15 cellular contexts compared by ENCODE assay signal in the genomic region with DNA sequence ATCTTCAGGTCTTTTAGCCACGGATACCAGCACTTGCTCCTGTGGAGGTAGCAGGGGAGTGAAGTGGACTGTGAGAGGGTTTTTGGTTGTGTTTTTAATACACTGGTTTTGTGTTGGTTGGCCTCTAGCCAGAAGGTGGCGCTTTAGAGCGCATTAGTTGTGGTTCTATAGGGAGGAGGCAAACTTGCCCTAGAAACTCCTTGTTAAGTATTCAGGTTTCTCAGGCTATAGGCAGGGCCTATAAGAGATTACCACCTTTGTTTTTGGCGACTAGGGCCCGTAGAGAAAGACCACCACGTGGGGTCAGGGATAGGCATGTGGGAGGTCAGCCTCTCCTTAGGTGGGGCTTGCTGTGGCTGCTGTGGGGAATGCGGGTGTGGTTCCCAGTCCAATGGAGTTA.
DNase-seq lines count a peak whose midpoint lies in the region; ATAC-seq, FAIRE-seq and TF ChIP-seq lines count a peak whose summit lies in the region.
"Had no signal": no experiment of that assay in that cellular context is flagged by ENCODE, and none has a peak within 500 bp of the region (broad histone marks: within the 10 kb centered on the region; RNA-seq: fewer than 3 reads in every experiment).

No MANE protein-coding gene starts in this region.

- ATAC-seq in GM12878 (peak; percentile 89), HG02798 (IDR thresholded peaks at IDR 0.05; ENCODE audit: poor library complexity, unreplicated experiment) (no peak)

- no peak for TF ChIP-seq EP300 in GM12878 (IDR thresholded peaks at IDR 0.05; ENCODE audit: borderline replicate concordance in 1 of 2, control insufficient read depth in 1 of 2, low read depth in 2 of 2, low read length in 2 of 2)

- DNase-seq in A673 (ENCODE audit: low spot score) (peak; percentile 8), GM12864 (ENCODE audit: low read depth) (no peak), LNCaP clone FGC (ENCODE audit: low read depth) (no peak), GM12878 (ENCODE audit: low read depth, low spot score) (no peak), RKO (ENCODE audit: low spot score) (no peak), NCI-H2171 treated with DMSO at 0.1 percent for 48 hours (lab: John Stamatoyannopoulos, UW) (no peak), HCEC 1CT (no peak)
- DNase-seq: activated gamma-delta T cell; esophagus squamous epithelium; left ventricle myocardium inferior; NCI-H1417 treated with DMSO at 0.1 percent for 48 hours; stimulated activated CD4-positive, alpha-beta T cell treated with anti-CD3 and anti-CD28 coated beads, Interleukin-2, amount 100 ng/mL, for 24 hours had no signal

- no peaks in the 10 kb centered on the region for H3K27me3 ChIP-seq in A673 (replicated peaks; ENCODE audit: insufficient read depth, low read depth, low read length, poor library complexity)
- no peaks in the 10 kb centered on the region for H3K27me3 ChIP-seq in GM12878 (replicated peaks in 1 of 2; ENCODE audit: control insufficient read depth in 2 of 2, insufficient read depth in 2 of 2, low read length in 1 of 2)
- H3K27me3 ChIP-seq: esophagus squamous epithelium, tibial nerve had no signal

- H4K20me1 ChIP-seq in GM12878 (ENCODE audit: control insufficient read depth, insufficient read depth), result no peaks in the 10 kb centered on the region

- SMC1A ChIA-PET in GM12878 (lab: Charles Lee; ENCODE audit: uncharacterized antibody, unreplicated experiment), result no interaction called here

- peak; percentile 65 for TF ChIP-seq RAD21 in GM12878 (IDR thresholded peaks at IDR 0.05; ENCODE audit: insufficient read depth, low read depth, low read length)

- in situ Hi-C loops in GM12878 (cut with MboI), result no loop called here

- H3K4me3 ChIP-seq in A673 (ENCODE audit: low read depth, low read length, poor library complexity, severe bottlenecking) (no peak overlapping the region), GM12864 (ENCODE audit: low read depth, low read length) (no peak overlapping the region), LNCaP clone FGC (ENCODE audit: low read depth, low read length) (no peak overlapping the region), GM12878 (no peak overlapping the region)
- H3K4me3 ChIP-seq: esophagus squamous epithelium, left ventricle myocardium inferior, SK-N-MC, tibial nerve had no signal

- intact Hi-C loops in A673 (cut with micrococcal nuclease; ENCODE audit: unreplicated experiment) (no loop called here), GM12878 (cut with micrococcal nuclease; ENCODE audit: unreplicated experiment) (no loop called here)

- no peak for TF ChIP-seq POLR2A in GM12878 (IDR thresholded peaks at IDR 0.05; ENCODE audit: low read depth, low read length)

- H3K27ac ChIP-seq in A673 (ENCODE audit: low read depth, low read length, poor library complexity, severe bottlenecking), result no peak overlapping the region
- H3K27ac ChIP-seq in GM12878 (ENCODE audit: control insufficient read depth, insufficient read depth), result no peak overlapping the region
- H3K27ac ChIP-seq: esophagus squamous epithelium, left ventricle myocardium inferior, SK-N-MC, tibial nerve had no signal

- RAD21 ChIA-PET in GM12878 (lab: Charles Lee; ENCODE audit: unreplicated experiment), result interaction anchor here (1.1 kb wide), 1 partner anchor 367 kb away, joined by 3 read pairs; no protein-coding TSS in a partner anchor

- POLR2A ChIA-PET in A673 (lab: Charles Lee; ENCODE audit: low non-redundant PET), result no interaction called here
- POLR2A ChIA-PET in GM12878 (lab: Charles Lee), result no interaction called here

- no peak for FAIRE-seq in GM12878 (lab: Jason Lieb, UNC)

- CTCF ChIA-PET in A673 (lab: Charles Lee), result no interaction called here
- CTCF ChIA-PET in GM12878 (lab: Yijun Ruan, JAX), result interaction anchor here (0.6 kb wide), 1 partner anchor 819 kb away, joined by 3 read pairs; no protein-coding TSS in a partner anchor

- WGBS in GM12878 (ENCODE audit: insufficient coverage, insufficient replicate concordance, low lambda C conversion rate, missing lambda C conversion rate), result 42% methylated on average over 7 of the region's 7 CpGs

- H3K9ac ChIP-seq in GM12878 (ENCODE audit: control insufficient read depth, insufficient read depth, low read length), result no peak overlapping the region

- H3K36me3 ChIP-seq in A673 (ENCODE audit: insufficient read depth, low read length, poor library complexity, severe bottlenecking) (no peaks in the 10 kb centered on the region), GM12878 (ENCODE audit: control insufficient read depth in 2 of 2, insufficient read depth in 2 of 2, low read length in 1 of 2) (no peaks in the 10 kb centered on the region)
- H3K36me3 ChIP-seq: esophagus squamous epithelium, left ventricle myocardium inferior, tibial nerve had no signal

- TF ChIP-seq CTCF in A673 (conservative IDR thresholded peaks at IDR 0.05; ENCODE audit: low read depth, low read length), result peak; percentile 39; the same call in 1 of the 2 replicates
- TF ChIP-seq CTCF in GM12864 (IDR thresholded peaks at IDR 0.05; ENCODE audit: low read depth, low read length, missing control alignments), result peak; percentile 15
- 0 out of 2 replicates have a peak, but pooled peaks have one; percentile 15 for TF ChIP-seq CTCF in LNCaP clone FGC (IDR thresholded peaks at IDR 0.05; ENCODE audit: control insufficient read depth, extremely low read depth, insufficient read depth)
- TF ChIP-seq CTCF in GM12878 (IDR thresholded peaks at IDR 0.05 in 2 of 3, conservative IDR thresholded peaks at IDR 0.05 in 1 of 3; ENCODE audit: control insufficient read depth in 2 of 3, extremely low read depth in 1 of 3, insufficient read depth in 1 of 3, low read depth in 3 of 3, low read length in 3 of 3), result peak in 2 of 3 experiments; percentile 28 to 33; a peak in 4 of 6 replicates

- no peak overlapping the region for H2AFZ ChIP-seq in GM12878 (ENCODE audit: control insufficient read depth, low read depth, low read length)

- no peaks in the 10 kb centered on the region for H3K9me3 ChIP-seq in A673 (ENCODE audit: low read depth, low read length, poor library complexity, severe bottlenecking)
- no peaks in the 10 kb centered on the region for H3K9me3 ChIP-seq in GM12878 (replicated peaks; ENCODE audit: control insufficient read depth, insufficient read depth, low read length)
- H3K9me3 ChIP-seq: esophagus squamous epithelium, left ventricle myocardium inferior, tibial nerve had no signal

- H3K79me2 ChIP-seq in GM12878 (ENCODE audit: control insufficient read depth, insufficient read depth, low read length), result no peaks in the 10 kb centered on the region

- H3K4me2 ChIP-seq in GM12878 (ENCODE audit: control insufficient read depth, insufficient read depth), result no peak overlapping the region

- H3K4me1 ChIP-seq in A673 (ENCODE audit: insufficient read depth, low read length, poor library complexity, severe bottlenecking), result no peaks in the 10 kb centered on the region
- H3K4me1 ChIP-seq in GM12878 (ENCODE audit: control insufficient read depth, insufficient read depth, low read length), result no peaks in the 10 kb centered on the region
- H3K4me1 ChIP-seq: esophagus squamous epithelium, left ventricle myocardium inferior, tibial nerve had no signal

- BruUV-seq in A673 (replicated peaks; lab: Mats Ljungman, UMichigan), result no TSS peak
- BruUV-seq in GM12878 (replicated peaks; lab: Mats Ljungman, UMichigan), result no TSS peak

TF ChIP-seq in GM12878, 131 proteins besides CTCF, POLR2A, EP300 and RAD21 (continues in another document):
- TF ChIP-seq SMC3 (IDR thresholded peaks at IDR 0.05; ENCODE audit: borderline replicate concordance, low read length), result peak; percentile 52; the same call in 1 of the 2 replicates
- TF ChIP-seq FOXM1 (IDR thresholded peaks at IDR 0.05; ENCODE audit: low read depth, low read length), result no peak
- no peak for TF ChIP-seq SIX5 (IDR thresholded peaks at IDR 0.05; ENCODE audit: low read depth, low read length, severe bottlenecking)
- no peak for TF ChIP-seq CREB1 (IDR thresholded peaks at IDR 0.05; ENCODE audit: low read depth)
- no peak for TF ChIP-seq CHD1 (IDR thresholded peaks at IDR 0.05; ENCODE audit: low read depth, low read length)
- no peak for TF ChIP-seq RELA (IDR thresholded peaks at IDR 0.05; ENCODE audit: borderline replicate concordance, partially characterized antibody)
- no peak for TF ChIP-seq NR2C1 (IDR thresholded peaks at IDR 0.05)
- no peak for TF ChIP-seq KDM1A (IDR thresholded peaks at IDR 0.05; ENCODE audit: borderline replicate concordance)
- TF ChIP-seq CBFB (IDR thresholded peaks at IDR 0.05; ENCODE audit: low read depth), result no peak
- TF ChIP-seq BACH1 (IDR thresholded peaks at IDR 0.05; ENCODE audit: borderline replicate concordance), result no peak
- no peak for TF ChIP-seq MYB (IDR thresholded peaks at IDR 0.05; ENCODE audit: borderline replicate concordance, low read depth, low read length)
- TF ChIP-seq RUNX3 (IDR thresholded peaks at IDR 0.05; ENCODE audit: low read length), result 0 out of 2 replicates have a peak, but pooled peaks have one; percentile 15
- TF ChIP-seq, protein P1, sequence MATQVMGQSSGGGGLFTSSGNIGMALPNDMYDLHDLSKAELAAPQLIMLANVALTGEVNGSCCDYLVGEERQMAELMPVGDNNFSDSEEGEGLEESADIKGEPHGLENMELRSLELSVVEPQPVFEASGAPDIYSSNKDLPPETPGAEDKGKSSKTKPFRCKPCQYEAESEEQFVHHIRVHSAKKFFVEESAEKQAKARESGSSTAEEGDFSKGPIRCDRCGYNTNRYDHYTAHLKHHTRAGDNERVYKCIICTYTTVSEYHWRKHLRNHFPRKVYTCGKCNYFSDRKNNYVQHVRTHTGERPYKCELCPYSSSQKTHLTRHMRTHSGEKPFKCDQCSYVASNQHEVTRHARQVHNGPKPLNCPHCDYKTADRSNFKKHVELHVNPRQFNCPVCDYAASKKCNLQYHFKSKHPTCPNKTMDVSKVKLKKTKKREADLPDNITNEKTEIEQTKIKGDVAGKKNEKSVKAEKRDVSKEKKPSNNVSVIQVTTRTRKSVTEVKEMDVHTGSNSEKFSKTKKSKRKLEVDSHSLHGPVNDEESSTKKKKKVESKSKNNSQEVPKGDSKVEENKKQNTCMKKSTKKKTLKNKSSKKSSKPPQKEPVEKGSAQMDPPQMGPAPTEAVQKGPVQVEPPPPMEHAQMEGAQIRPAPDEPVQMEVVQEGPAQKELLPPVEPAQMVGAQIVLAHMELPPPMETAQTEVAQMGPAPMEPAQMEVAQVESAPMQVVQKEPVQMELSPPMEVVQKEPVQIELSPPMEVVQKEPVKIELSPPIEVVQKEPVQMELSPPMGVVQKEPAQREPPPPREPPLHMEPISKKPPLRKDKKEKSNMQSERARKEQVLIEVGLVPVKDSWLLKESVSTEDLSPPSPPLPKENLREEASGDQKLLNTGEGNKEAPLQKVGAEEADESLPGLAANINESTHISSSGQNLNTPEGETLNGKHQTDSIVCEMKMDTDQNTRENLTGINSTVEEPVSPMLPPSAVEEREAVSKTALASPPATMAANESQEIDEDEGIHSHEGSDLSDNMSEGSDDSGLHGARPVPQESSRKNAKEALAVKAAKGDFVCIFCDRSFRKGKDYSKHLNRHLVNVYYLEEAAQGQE (IDR thresholded peaks at IDR 0.05; ENCODE audit: low read depth, low read length), result no peak
- TF ChIP-seq TCF7 (IDR thresholded peaks at IDR 0.05; ENCODE audit: borderline replicate concordance), result no peak
